ENCODE assay signal across 19 cellular contexts in genomic region chr6:79801362-79801761, GRCh38.
"Had no signal": no experiment of that assay in that cellular context is flagged by ENCODE, and none has a peak within 500 bp of the region (broad histone marks: within the 10 kb centered on the region; RNA-seq: fewer than 3 reads in every experiment).

No MANE protein-coding gene starts in this region.

- H3K9me3 Mint-ChIP-seq: activated naive CD4-positive, alpha-beta T cell treated with anti-CD3 and anti-CD28 coated beads, Interleukin-2, amount 50 U/mL, for 24 hours; activated T-helper 1 cell treated with anti-CD3 and anti-CD28 coated beads, Interleukin-12 subunit alpha, Interleukin-12 subunit beta, Interleukin-2, Interleukin-4 antibody, amounts not matched to agents 30 ng/mL and 10 ng/mL and 1 ng/mL, durations not matched to agents 14 hours and 24 hours and 36 hours; stimulated activated memory B cell treated with anti-CD40 and anti-IgM and Interleukin-4, amounts not matched to agents 10 μg/mL and 1 μg/mL and 100 μg/mL, for 72 hours had no signal

- H3K27me3 Mint-ChIP-seq: type B pancreatic cell had no signal

- H3K27ac Mint-ChIP-seq: activated naive CD4-positive, alpha-beta T cell treated with anti-CD3 and anti-CD28 coated beads, Interleukin-2, amount 50 U/mL, for 24 hours; activated T-helper 1 cell treated with anti-CD3 and anti-CD28 coated beads, Interleukin-12 subunit alpha, Interleukin-12 subunit beta, Interleukin-2, Interleukin-4 antibody, amounts not matched to agents 30 ng/mL and 10 ng/mL and 1 ng/mL, durations not matched to agents 14 hours and 24 hours and 36 hours; naive thymus-derived CD4-positive, alpha-beta T cell; stimulated activated memory B cell treated with anti-CD40 and anti-IgM and Interleukin-4, amounts not matched to agents 10 μg/mL and 1 μg/mL and 100 μg/mL, for 72 hours; type B pancreatic cell had no signal

- H3K27me3 ChIP-seq: right lobe of liver, testis, vagina had no signal

- H3K9me3 ChIP-seq: left ventricle myocardium inferior, right lobe of liver, testis, vagina had no signal

- H3K36me3 ChIP-seq: left ventricle myocardium inferior, right lobe of liver, vagina had no signal

- H3K4me3 ChIP-seq: left ventricle myocardium inferior, right lobe of liver, testis, vagina had no signal

- H3K4me1 ChIP-seq: left ventricle myocardium inferior, right lobe of liver, vagina had no signal

- H3K27ac ChIP-seq: left ventricle myocardium inferior, right lobe of liver, testis, vagina had no signal

- ATAC-seq: naive thymus-derived CD4-positive, alpha-beta T cell; right lobe of liver; stimulated activated memory B cell treated with anti-CD40 and anti-IgM and Interleukin-4, amounts not matched to agents 10 μg/mL and 1 μg/mL and 100 μg/mL, for 72 hours had no signal

- H3K4me3 Mint-ChIP-seq: activated naive CD4-positive, alpha-beta T cell treated with anti-CD3 and anti-CD28 coated beads, Interleukin-2, amount 50 U/mL, for 24 hours; activated T-helper 1 cell treated with anti-CD3 and anti-CD28 coated beads, Interleukin-12 subunit alpha, Interleukin-12 subunit beta, Interleukin-2, Interleukin-4 antibody, amounts not matched to agents 30 ng/mL and 10 ng/mL and 1 ng/mL, durations not matched to agents 14 hours and 24 hours and 36 hours; naive thymus-derived CD4-positive, alpha-beta T cell; neural crest cell; stimulated activated memory B cell treated with anti-CD40 and anti-IgM and Interleukin-4, amounts not matched to agents 10 μg/mL and 1 μg/mL and 100 μg/mL, for 72 hours; type B pancreatic cell had no signal

- H3K36me3 Mint-ChIP-seq: activated naive CD4-positive, alpha-beta T cell treated with anti-CD3 and anti-CD28 coated beads, Interleukin-2, amount 50 U/mL, for 24 hours; naive thymus-derived CD4-positive, alpha-beta T cell; stimulated activated memory B cell treated with anti-CD40 and anti-IgM and Interleukin-4, amounts not matched to agents 10 μg/mL and 1 μg/mL and 100 μg/mL, for 72 hours; type B pancreatic cell had no signal

- DNase-seq: activated CD4-positive, alpha-beta T cell treated with anti-CD3 and anti-CD28 coated beads for 1 hour; activated CD4-positive, alpha-beta T cell treated with anti-CD3 and anti-CD28 coated beads, Interleukin-2, amount 50 U/mL, for 1 hour; activated gamma-delta T cell treated with Interleukin-2 at 50 U/mL for 16 hours; central memory CD4-positive, alpha-beta T cell; effector memory CD4-positive, alpha-beta T cell; hypothalamus; left ventricle myocardium inferior; naive thymus-derived CD4-positive, alpha-beta T cell; posterior cingulate gyrus; right lobe of liver; small intestine; stimulated activated CD4-positive, alpha-beta T cell treated with anti-CD3 and anti-CD28 coated beads, Interleukin-2, amount 100 ng/mL, for 24 hours; testis had no signal

- H3K4me1 Mint-ChIP-seq: activated naive CD4-positive, alpha-beta T cell treated with anti-CD3 and anti-CD28 coated beads, Interleukin-2, amount 50 U/mL, for 24 hours; naive thymus-derived CD4-positive, alpha-beta T cell; stimulated activated memory B cell treated with anti-CD40 and anti-IgM and Interleukin-4, amounts not matched to agents 10 μg/mL and 1 μg/mL and 100 μg/mL, for 72 hours had no signal
